Comparison of ENCODE assay signal across 6 cellular contexts in genomic region chr7:101154693-101155102, GRCh38. TPM values are rescaled to one million over a fixed set of nuclear protein-coding genes. Genes with fewer than 3 reads are reported as not detected.
DNase-seq lines count a peak whose midpoint lies in the region; ATAC-seq and TF ChIP-seq lines count a peak whose summit lies in the region.

No MANE protein-coding gene starts in this region.

- no peaks in the 10 kb centered on the region for H3K9me2 ChIP-seq in OCI-LY7 (ENCODE audit: insufficient read depth, low read length)

- H3K36me3 ChIP-seq in OCI-LY7 (ENCODE audit: insufficient read depth, low read length) = no peaks in the 10 kb centered on the region
- peaks cover 20% of the 10 kb centered on the region for H3K36me3 ChIP-seq in right atrium auricular region
- no peaks in the 10 kb centered on the region for H3K36me3 ChIP-seq in urinary bladder (ENCODE audit: insufficient read depth)

- no TSS peak for BruUV-seq in OCI-LY7 (replicated peaks; lab: Mats Ljungman, UMichigan)

- H3K79me2 ChIP-seq in OCI-LY7 (ENCODE audit: insufficient read depth, low read depth, low read length) = no peaks in the 10 kb centered on the region

- peak overlapping the region; percentile 77 for H2AFZ ChIP-seq in OCI-LY7 (ENCODE audit: low read length)

- no peaks in the 10 kb centered on the region for H3K27me3 ChIP-seq in right atrium auricular region

- POLR2A ChIA-PET in OCI-LY7 (lab: Charles Lee) = interaction anchor here (0.9 kb wide), 2 partner anchors 10 to 98 kb away, joined by 3 to 6 read pairs; no protein-coding TSS in a partner anchor

- intact Hi-C loops in OCI-LY7 (cut with micrococcal nuclease; ENCODE audit: unreplicated experiment) = no loop called here

- H3K4me1 ChIP-seq in OCI-LY7 (ENCODE audit: insufficient read depth, low read length, poor library complexity, severe bottlenecking) (peaks cover 15% of the 10 kb centered on the region), right atrium auricular region (peaks cover 0 to 17% of the 10 kb centered on the region in 2 donors), urinary bladder (ENCODE audit: insufficient read depth) (no peaks in the 10 kb centered on the region)

- peak overlapping the region; percentile 71 for H3K4me2 ChIP-seq in OCI-LY7 (ENCODE audit: low read length)

- TF ChIP-seq CTCF in OCI-LY7 (conservative IDR thresholded peaks at IDR 0.05; ENCODE audit: low read length) = 0 out of 2 replicates have a peak, but pooled peaks have one; percentile 20
- no peak for TF ChIP-seq CTCF in right atrium auricular region (IDR thresholded peaks at IDR 0.05)
- no peak for TF ChIP-seq CTCF in GM13976 (IDR thresholded peaks at IDR 0.05; ENCODE audit: borderline replicate concordance, control extremely low read depth, extremely low read depth, insufficient read depth, missing control alignments)

- peak overlapping the region; percentile 94 for H3K4me3 ChIP-seq in OCI-LY7 (ENCODE audit: low read depth, low read length, poor library complexity, severe bottlenecking)
- H3K4me3 ChIP-seq in right atrium auricular region = peak overlapping the region; percentile 95
- H3K4me3 ChIP-seq in urinary bladder (ENCODE audit: low read depth, low read length) = peak overlapping the region; percentile 82

- H3K9me3 ChIP-seq in OCI-LY7 (ENCODE audit: low read length) = no peaks in the 10 kb centered on the region
- no peaks in the 10 kb centered on the region for H3K9me3 ChIP-seq in right atrium auricular region

- DNase-seq in OCI-LY7 (ENCODE audit: low spot score) = no peak
- no peak for DNase-seq in right atrium auricular region (ENCODE audit: low spot score)
- no peak for DNase-seq in GM13976 (ENCODE audit: low spot score)
- DNase-seq in NCI-H1694 (lab: John Stamatoyannopoulos, UW) = no peak

- ATAC-seq in GM21619 (IDR thresholded peaks at IDR 0.05; ENCODE audit: unreplicated experiment) = peak; percentile 25

- H3K27ac ChIP-seq in OCI-LY7 (ENCODE audit: low read depth, low read length, poor library complexity, severe bottlenecking) = peak overlapping the region; percentile 16
- peak overlapping the region; percentile 12 to 71 for H3K27ac ChIP-seq in right atrium auricular region
- H3K27ac ChIP-seq in urinary bladder (ENCODE audit: low read depth) = no peak overlapping the region

- H4K20me1 ChIP-seq in OCI-LY7 (ENCODE audit: insufficient read depth, low read length) = no peaks in the 10 kb centered on the region

- CTCF ChIA-PET in OCI-LY7 (lab: Charles Lee; ENCODE audit: unreplicated experiment) = interaction anchor here (0.6 kb wide), 1 partner anchor 298 kb away, joined by 4 read pairs; no protein-coding TSS in a partner anchor

- in situ Hi-C loops in GM13976 (cut with MboI; ENCODE audit: low sequenced_read_pairs, unreplicated experiment) = no loop called here

- under 1% methylated on average over 34 of the region's 34 CpGs for WGBS in urinary bladder

RNA-seq across cellular contexts. Expression of gene AP1S1, which starts 0.4 kb away (rescaled TPM):
- 57.9 and 88.0 TPM in 2 replicates for total RNA-seq in OCI-LY7 (2014; rRNA removed; shearing (Covaris generic))
- total RNA-seq in OCI-LY7 (2022) (58.3 and 67.3 TPM in 2 replicates), right atrium auricular region (10 to 100 TPM; 16.1 to 18.8 TPM), urinary bladder (40.8 TPM)
- polyA plus RNA-seq in urinary bladder = 41.0 TPM

RNA-seq across cellular contexts. Expression of gene VGF, which starts 10.7 kb away (rescaled TPM):
- total RNA-seq in OCI-LY7 (2014; rRNA removed; shearing (Covaris generic)) = not detected in 2 replicates
- total RNA-seq in OCI-LY7 (2022) (1.5 TPM in 2 replicates), right atrium auricular region (not detected), urinary bladder (not detected)
- polyA plus RNA-seq in urinary bladder = 0.18 TPM

RNA-seq across cellular contexts. Expression of gene NAT16, which starts 25.4 kb away (rescaled TPM):
- total RNA-seq in OCI-LY7 (2014; rRNA removed; shearing (Covaris generic)) = 0.22 TPM in 1 of 2 replicates, not detected in the other
- total RNA-seq in OCI-LY7 (2022) (not detected in 2 replicates), right atrium auricular region (not detected), urinary bladder (not detected)
- polyA plus RNA-seq in urinary bladder = not detected

RNA-seq across cellular contexts. Expression of gene SERPINE1, which starts 27.8 kb away (rescaled TPM):
- not detected in 2 replicates for total RNA-seq in OCI-LY7 (2014; rRNA removed; shearing (Covaris generic))
- total RNA-seq in OCI-LY7 (2022) = 0.30 and 0.42 TPM in 2 replicates
- 10 to 100 TPM; 28.0 to 40.8 TPM for total RNA-seq in right atrium auricular region
- 3.1 TPM for total RNA-seq in urinary bladder
- 45.6 TPM for polyA plus RNA-seq in urinary bladder

RNA-seq across cellular contexts. Expression of gene MOGAT3, which starts 46.1 kb away (rescaled TPM):
- total RNA-seq in OCI-LY7 (2014; rRNA removed; shearing (Covaris generic)) = not detected in 2 replicates
- not detected in 2 replicates for total RNA-seq in OCI-LY7 (2022)
- not detected for total RNA-seq in right atrium auricular region
- total RNA-seq in urinary bladder = not detected
- polyA plus RNA-seq in urinary bladder = not detected
